ENCODE assay signal across 10 cellular contexts in genomic region chr19:29478578-29479565, GRCh38. TPM values are rescaled to one million over a fixed set of nuclear protein-coding genes. Genes with fewer than 3 reads are reported as not detected.
DNase-seq lines count a peak whose midpoint lies in the region; ATAC-seq, FAIRE-seq and TF ChIP-seq lines count a peak whose summit lies in the region.
"Had no signal": no experiment of that assay in that cellular context is flagged by ENCODE, and none has a peak within 500 bp of the region (broad histone marks: within the 10 kb centered on the region; RNA-seq: fewer than 3 reads in every experiment).

No MANE protein-coding gene starts in this region.

- no peaks in the 10 kb centered on the region for H3F3A ChIP-seq in GM23338 (replicated peaks; ENCODE audit: low read depth)

- no peak for TF ChIP-seq RAD21 in HepG2 (CRISPR knock-in tag; IDR thresholded peaks at IDR 0.05)

- in situ Hi-C loops in HepG2 (cut with HindIII; ENCODE audit: extremely low pct_ligation_motif_present, low pct_unique_long_range_greater_than_20kb), result no loop called here

- H3K27me3 ChIP-seq in GM23338 (ENCODE audit: insufficient read depth) (no peaks in the 10 kb centered on the region), RWPE2 (ENCODE audit: insufficient read depth, poor library complexity, severe bottlenecking) (no peaks in the 10 kb centered on the region), HepG2 (ENCODE audit: control insufficient read depth in 1 of 2, insufficient read depth in 2 of 2, low read length in 2 of 2) (peaks cover 0 to 2% of the 10 kb centered on the region in 2 experiments; a peak in 2 of 5 replicates)

- no peak overlapping the region for H3K9ac ChIP-seq in HepG2 (ENCODE audit: insufficient read depth, low read depth, low read length)

- H4K20me1 ChIP-seq in GM23338 (replicated peaks; ENCODE audit: insufficient read depth) (no peaks in the 10 kb centered on the region), HepG2 (ENCODE audit: insufficient read depth, low read length) (no peaks in the 10 kb centered on the region)

- BruUV-seq in HepG2 (replicated peaks; lab: Mats Ljungman, UMichigan), result no TSS peak

- no peak for TF ChIP-seq POLR2A in HepG2 (IDR thresholded peaks at IDR 0.05; ENCODE audit: insufficient read depth in 1 of 2, low read depth in 2 of 2, low read length in 2 of 2)

- FAIRE-seq in HepG2 (lab: Jason Lieb, UNC), result no peak

- CTCF ChIA-PET in HepG2 (lab: Yijun Ruan, JAX; ENCODE audit: low intra/inter-chr PET ratio, low total read pairs), result no interaction called here

- H3K27me3 Mint-ChIP-seq in GM23338 (ENCODE audit: insufficient read depth, low read depth, poor library complexity), result peaks cover 7% of the 10 kb centered on the region

- H3K9me2 ChIP-seq in GM23338 (ENCODE audit: insufficient read depth), result no peaks in the 10 kb centered on the region

- WGBS in HepG2 (ENCODE audit: low lambda C conversion rate), result 30% methylated on average over 27 of the region's 34 CpGs

- H3K79me2 ChIP-seq in GM23338 (replicated peaks; ENCODE audit: insufficient read depth) (no peaks in the 10 kb centered on the region), HepG2 (ENCODE audit: insufficient read depth, low read length) (no peaks in the 10 kb centered on the region)

- H3K4me3 ChIP-seq in GM23338 (no peak overlapping the region), RWPE2 (ENCODE audit: severe bottlenecking) (no peak overlapping the region), HepG2 (replicated peaks in 1 of 3; ENCODE audit: insufficient read depth in 1 of 3, low read depth in 2 of 3, low read length in 3 of 3) (no peak overlapping the region)
- H3K4me3 ChIP-seq: thoracic aorta had no signal

- H3K36me3 Mint-ChIP-seq in GM23338 (ENCODE audit: low read depth), result peaks cover 4% of the 10 kb centered on the region; the same call in 2 of the 3 replicates
- H3K36me3 Mint-ChIP-seq: natural killer cell had no signal

- TF ChIP-seq CTCF in GM23338 (conservative IDR thresholded peaks at IDR 0.05; ENCODE audit: low read depth in 2 of 2), result peak; percentile 79 to 81
- TF ChIP-seq CTCF in RWPE2 (IDR thresholded peaks at IDR 0.05; ENCODE audit: poor library complexity, severe bottlenecking), result peak; percentile 40
- peak; percentile 72 for TF ChIP-seq CTCF in HepG2 (CRISPR knock-in tag; IDR thresholded peaks at IDR 0.05)

- H3K4me2 ChIP-seq in GM23338 (no peak overlapping the region), HepG2 (ENCODE audit: low read depth, low read length) (no peak overlapping the region)

- POLR2A ChIA-PET in HepG2 (lab: Yijun Ruan, JAX), result no interaction called here

- no peak overlapping the region for H3K27ac Mint-ChIP-seq in GM23338
- H3K27ac Mint-ChIP-seq: natural killer cell had no signal

- no peaks in the 10 kb centered on the region; the same call in 2 of the 3 replicates for H3K4me1 Mint-ChIP-seq in GM23338
- H3K4me1 Mint-ChIP-seq: natural killer cell had no signal

- H3K4me3 Mint-ChIP-seq in GM23338, result no peak overlapping the region
- H3K4me3 Mint-ChIP-seq: natural killer cell had no signal

- intact Hi-C loops in HepG2 (cut with micrococcal nuclease; ENCODE audit: unreplicated experiment), result no loop called here

- ATAC-seq in GM23338, result peak; percentile 100
- peak; percentile 54; the same call in 1 of the 3 replicates for ATAC-seq in RWPE2 (ENCODE audit: low read depth)
- ATAC-seq in HepG2, result peak; percentile 98
- ATAC-seq in HG02588 (IDR thresholded peaks at IDR 0.05; ENCODE audit: unreplicated experiment), result no peak
- ATAC-seq in GM19463 (IDR thresholded peaks at IDR 0.05; ENCODE audit: unreplicated experiment), result no peak
- ATAC-seq in HG03439 (IDR thresholded peaks at IDR 0.05; ENCODE audit: unreplicated experiment), result no peak
- no peak for ATAC-seq in GM19351 (IDR thresholded peaks at IDR 0.05; ENCODE audit: unreplicated experiment)

- TF ChIP-seq EP300 in HepG2 (IDR thresholded peaks at IDR 0.05; ENCODE audit: low read depth in 2 of 2, low read length in 2 of 2), result no peak
- TF ChIP-seq EP300 in HepG2 (CRISPR knock-in tag; IDR thresholded peaks at IDR 0.05; ENCODE audit: borderline replicate concordance), result no peak

- H3K9me3 Mint-ChIP-seq in GM23338, result peaks cover 20% of the 10 kb centered on the region
- H3K9me3 Mint-ChIP-seq: natural killer cell had no signal

- H3K27ac ChIP-seq in GM23338 (ENCODE audit: low read depth), result no peak overlapping the region
- H3K27ac ChIP-seq in RWPE2 (ENCODE audit: poor library complexity, severe bottlenecking), result no peak overlapping the region
- no peak overlapping the region for H3K27ac ChIP-seq in HepG2 (ENCODE audit: extremely low read length, insufficient read depth, low read length)
- H3K27ac ChIP-seq: thoracic aorta had no signal

- H3K9me3 ChIP-seq in RWPE2 (ENCODE audit: severe bottlenecking) (no peaks in the 10 kb centered on the region), HepG2 (ENCODE audit: low read length) (no peaks in the 10 kb centered on the region)
- H3K9me3 ChIP-seq: thoracic aorta had no signal

- H2AFZ ChIP-seq in GM23338, result peak overlapping the region; percentile 97
- no peak overlapping the region for H2AFZ ChIP-seq in HepG2 (ENCODE audit: low read length)

- no peaks in the 10 kb centered on the region for H3K36me3 ChIP-seq in GM23338 (ENCODE audit: insufficient read depth)
- no peaks in the 10 kb centered on the region for H3K36me3 ChIP-seq in RWPE2 (ENCODE audit: low read depth)
- H3K36me3 ChIP-seq in HepG2 (replicated peaks in 1 of 2; ENCODE audit: control insufficient read depth in 1 of 2, insufficient read depth in 2 of 2, low read length in 2 of 2), result no peaks in the 10 kb centered on the region
- H3K36me3 ChIP-seq: thoracic aorta had no signal

- DNase-seq in Ammon's horn (ENCODE audit: low spot score), result peak; percentile 61
- peak; percentile 87 for DNase-seq in GM23338 (ENCODE audit: low spot score)
- no peak for DNase-seq in RWPE2 (ENCODE audit: low spot score)
- peak; percentile 13 for DNase-seq in HepG2 (ENCODE audit: low spot score)
- DNase-seq: natural killer cell had no signal

- H3K4me1 ChIP-seq in GM23338 (ENCODE audit: insufficient read depth), result no peaks in the 10 kb centered on the region
- H3K4me1 ChIP-seq in RWPE2 (ENCODE audit: insufficient read depth, poor library complexity, severe bottlenecking), result no peaks in the 10 kb centered on the region
- no peaks in the 10 kb centered on the region for H3K4me1 ChIP-seq in HepG2 (ENCODE audit: insufficient read depth, low read length)

TF ChIP-seq in GM23338, 12 proteins besides CTCF, POLR2A, EP300 and RAD21 (continues in another document):
- TF ChIP-seq ZNF114 (CRISPR knock-in tag; IDR thresholded peaks at IDR 0.05) (no peak), CREB1 (CRISPR knock-in tag; IDR thresholded peaks at IDR 0.05; ENCODE audit: low read depth) (no peak), NANOG (IDR thresholded peaks at IDR 0.05; ENCODE audit: borderline replicate concordance) (no peak), ETS1 (IDR thresholded peaks at IDR 0.05) (no peak), STAT1 (IDR thresholded peaks at IDR 0.05; ENCODE audit: unreplicated experiment) (no peak)

TF ChIP-seq in HepG2, 621 proteins besides CTCF, POLR2A, EP300 and RAD21 (continues in another document):
- no peak for TF ChIP-seq REST (IDR thresholded peaks at IDR 0.05; ENCODE audit: borderline replicate concordance in 1 of 2, low read depth in 1 of 2, low read length in 2 of 2)

RNA-seq across cellular contexts. Expression of gene VSTM2B, which starts 46.9 kb away (rescaled TPM):
- 0.54 and 1.8 TPM in 2 replicates for total RNA-seq in GM23338 (2014; rRNA removed; shearing (Covaris generic))
- 1.2 and 1.8 TPM in 2 replicates for polyA plus RNA-seq in GM23338 (2016; fragmentation: Nextera tagmentation; extraction: Ambion mirVana)
- total RNA-seq in HepG2 (2016; rRNA removed; fragmentation: Illumina TruSeq; extraction: Trizol), result not detected in 2 replicates
- not detected in 2 replicates for total RNA-seq in HepG2 (2016; cell fraction: cytosol; rRNA removed; fragmentation: Illumina TruSeq; extraction: Trizol; ENCODE audit: low read depth)
- total RNA-seq in HepG2 (2016; cell fraction: insoluble cytoplasmic fraction; rRNA removed; fragmentation: Illumina TruSeq; extraction: Trizol), result not detected in 2 replicates
- total RNA-seq in HepG2 (2016; cell fraction: membrane; rRNA removed; fragmentation: Illumina TruSeq; extraction: Trizol), result not detected in 2 replicates
- not detected in 2 replicates for total RNA-seq in HepG2 (2016; cell fraction: nucleus; rRNA removed; fragmentation: Illumina TruSeq; extraction: Trizol)
- polyA plus RNA-seq in HepG2 (2011; rRNA removed), result not detected in 2 replicates
- not detected in 2 replicates for polyA plus RNA-seq in HepG2 (2011; cell fraction: cytosol; rRNA removed)
- not detected in 2 replicates for polyA plus RNA-seq in HepG2 (2011; cell fraction: nucleus; rRNA removed)
- not detected in 2 replicates for polyA plus RNA-seq in HepG2 (2012)
- not detected in 2 replicates for polyA plus RNA-seq in HepG2 (2016; cell fraction: cytosol; fragmentation: Illumina TruSeq; extraction: Trizol; ENCODE audit: low read depth)
- polyA plus RNA-seq in HepG2 (2016; cell fraction: insoluble cytoplasmic fraction; fragmentation: Illumina TruSeq; extraction: Trizol; ENCODE audit: low read depth), result not detected in 2 replicates
- polyA plus RNA-seq in HepG2 (2016; cell fraction: membrane; fragmentation: Illumina TruSeq; extraction: Trizol; ENCODE audit: low read depth), result not detected in 2 replicates
- not detected in 2 replicates for polyA plus RNA-seq in HepG2 (2016; cell fraction: nucleus; fragmentation: Illumina TruSeq; extraction: Trizol; ENCODE audit: insufficient read depth, low read depth)
- polyA minus RNA-seq in HepG2 (2011; rRNA and poly(A)+ RNA removed; ENCODE audit: low replicate concordance), result not detected in 2 replicates
- polyA minus RNA-seq in HepG2 (2011; cell fraction: cytosol; rRNA and poly(A)+ RNA removed), result not detected in 2 replicates
- not detected in 2 replicates for polyA minus RNA-seq in HepG2 (2011; cell fraction: nucleus; rRNA and poly(A)+ RNA removed)
- total RNA-seq: natural killer cell, thoracic aorta had no signal

Comparison
In these comparisons a context has a peak if more than half of its experiments do, and no peak if none do; other contexts are left out.
1. ATAC-seq: peak in GM23338 (single experiment), RWPE2 (single experiment) and HepG2 (single experiment); none in HG02588 (single experiment), GM19463 (single experiment), HG03439 (single experiment) and GM19351 (single experiment).
2. Peak in every context shown above with its lines, with median percentiles within 50 percentile points of each other: CTCF ChIP-seq.